ENCODE assay signal across 1 cellular context in genomic region chr14:104930526-104931322, GRCh38.
TF ChIP-seq lines count a peak whose summit lies in the region.

No MANE protein-coding gene starts in this region.

TF ChIP-seq in HepG2, 621 proteins besides CTCF, POLR2A, EP300 and RAD21:
- TF ChIP-seq WIZ (CRISPR knock-in tag; IDR thresholded peaks at IDR 0.05) (no peak), FOXA3 (CRISPR knock-in tag; IDR thresholded peaks at IDR 0.05) (no peak), CCAR2 (optimal IDR thresholded peaks at IDR 0.05; ENCODE audit: low read depth, low read length) (no peak), KLF6 (CRISPR knock-in tag; IDR thresholded peaks at IDR 0.05) (no peak), MIER2 (CRISPR knock-in tag; IDR thresholded peaks at IDR 0.05) (no peak), HOXD1 (CRISPR knock-in tag; IDR thresholded peaks at IDR 0.05) (no peak), ZNF335 (CRISPR knock-in tag; IDR thresholded peaks at IDR 0.05) (no peak)
- TF ChIP-seq, protein P1, sequence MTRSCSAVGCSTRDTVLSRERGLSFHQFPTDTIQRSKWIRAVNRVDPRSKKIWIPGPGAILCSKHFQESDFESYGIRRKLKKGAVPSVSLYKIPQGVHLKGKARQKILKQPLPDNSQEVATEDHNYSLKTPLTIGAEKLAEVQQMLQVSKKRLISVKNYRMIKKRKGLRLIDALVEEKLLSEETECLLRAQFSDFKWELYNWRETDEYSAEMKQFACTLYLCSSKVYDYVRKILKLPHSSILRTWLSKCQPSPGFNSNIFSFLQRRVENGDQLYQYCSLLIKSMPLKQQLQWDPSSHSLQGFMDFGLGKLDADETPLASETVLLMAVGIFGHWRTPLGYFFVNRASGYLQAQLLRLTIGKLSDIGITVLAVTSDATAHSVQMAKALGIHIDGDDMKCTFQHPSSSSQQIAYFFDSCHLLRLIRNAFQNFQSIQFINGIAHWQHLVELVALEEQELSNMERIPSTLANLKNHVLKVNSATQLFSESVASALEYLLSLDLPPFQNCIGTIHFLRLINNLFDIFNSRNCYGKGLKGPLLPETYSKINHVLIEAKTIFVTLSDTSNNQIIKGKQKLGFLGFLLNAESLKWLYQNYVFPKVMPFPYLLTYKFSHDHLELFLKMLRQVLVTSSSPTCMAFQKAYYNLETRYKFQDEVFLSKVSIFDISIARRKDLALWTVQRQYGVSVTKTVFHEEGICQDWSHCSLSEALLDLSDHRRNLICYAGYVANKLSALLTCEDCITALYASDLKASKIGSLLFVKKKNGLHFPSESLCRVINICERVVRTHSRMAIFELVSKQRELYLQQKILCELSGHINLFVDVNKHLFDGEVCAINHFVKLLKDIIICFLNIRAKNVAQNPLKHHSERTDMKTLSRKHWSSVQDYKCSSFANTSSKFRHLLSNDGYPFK (CRISPR knock-in tag; IDR thresholded peaks at IDR 0.05; ENCODE audit: borderline replicate concordance): no peak
